21 cellular contexts compared by ENCODE assay signal in genomic region chr13:109105899-109106298, GRCh38.
"Had no signal": no experiment of that assay in that cellular context is flagged by ENCODE, and none has a peak within 500 bp of the region (broad histone marks: within the 10 kb centered on the region; RNA-seq: fewer than 3 reads in every experiment).

No MANE protein-coding gene starts in this region.

- H3K27ac ChIP-seq: ascending aorta, brain microvascular endothelial cell, colonic mucosa, esophagus squamous epithelium, foreskin keratinocyte, lower lobe of right lung, transverse colon, WERI-Rb-1 had no signal

- H3K36me3 ChIP-seq: ascending aorta, brain microvascular endothelial cell, colonic mucosa, esophagus squamous epithelium, lower lobe of right lung, transverse colon, WERI-Rb-1 had no signal

- H3K4me3 ChIP-seq: ascending aorta, colonic mucosa, esophagus squamous epithelium, lower lobe of right lung, transverse colon had no signal

- H3K9me3 ChIP-seq: ascending aorta, colonic mucosa, esophagus squamous epithelium, lower lobe of right lung, transverse colon had no signal

- DNase-seq: activated CD4-positive, alpha-beta T cell treated with anti-CD3 and anti-CD28 coated beads, Interleukin-2, amount 10 ng/mL, durations not matched to agents 7 days and 5 days; activated CD4-positive, CD25-positive, alpha-beta regulatory T cell treated with anti-CD3 and anti-CD28 coated beads, Interleukin-2, amount 50 U/mL, for 72 hours; activated CD8-positive, alpha-beta memory T cell treated with anti-CD3 and anti-CD28 coated beads, Interleukin-2, amount 10 ng/mL, durations not matched to agents 7 days and 5 days; activated CD8-positive, alpha-beta T cell treated with anti-CD3 and anti-CD28 coated beads for 36 hours; activated effector memory CD4-positive, alpha-beta T cell treated with anti-CD3 and anti-CD28 coated beads, Interleukin-2, amount 50 U/mL, for 16 hours; activated naive CD4-positive, alpha-beta T cell treated with anti-CD3 and anti-CD28 coated beads, Interleukin-2, amount 50 U/mL, for 16 hours; activated naive CD8-positive, alpha-beta T cell treated with anti-CD3 and anti-CD28 coated beads, Interleukin-2, amount 50 U/mL, for 24 hours; activated T-cell treated with anti-CD3 and anti-CD28 coated beads for 4 hours; brain microvascular endothelial cell; central memory CD4-positive, alpha-beta T cell; colonic mucosa; esophagus squamous epithelium; foreskin keratinocyte; lower lobe of right lung; naive B cell; small intestine; stimulated activated CD4-positive, alpha-beta T cell treated with anti-CD3 and anti-CD28 coated beads, Interleukin-2, amount 100 ng/mL, for 24 hours; stimulated activated naive CD8-positive, alpha-beta T cell treated with anti-CD3 and anti-CD28 coated beads, Interleukin-15, amount 100 ng/mL, for 72 hours; transverse colon; WERI-Rb-1 had no signal

- H3K4me1 ChIP-seq: ascending aorta, colonic mucosa, foreskin keratinocyte, lower lobe of right lung, transverse colon had no signal

- H3K27me3 ChIP-seq: ascending aorta, brain microvascular endothelial cell, colonic mucosa, esophagus squamous epithelium, transverse colon had no signal
